ENCODE assay signal across 2 cellular contexts in the genomic region with DNA sequence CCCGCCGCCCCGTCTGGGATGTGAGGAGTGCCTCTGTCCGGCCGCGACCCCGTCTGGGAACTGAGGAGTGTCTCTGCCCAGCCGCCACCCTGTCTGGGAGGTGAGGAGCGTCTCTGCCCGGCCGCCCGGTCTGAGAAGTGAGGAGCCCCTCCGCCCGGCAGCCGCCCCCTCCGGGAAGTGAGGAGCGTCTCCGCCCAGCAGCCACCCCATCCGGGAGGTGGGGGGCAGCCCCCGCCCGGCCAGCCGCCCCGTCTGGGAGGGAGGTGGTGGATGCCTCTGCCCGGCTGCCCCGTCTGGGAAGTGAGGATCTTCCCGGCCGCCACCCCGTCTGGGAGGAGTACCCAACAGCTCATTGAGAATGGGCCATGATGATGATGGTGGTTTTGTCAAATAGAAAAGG.
TF ChIP-seq lines count a peak whose summit lies in the region.

No MANE protein-coding gene starts in this region.

TF ChIP-seq in HEK293, 187 proteins besides CTCF, POLR2A, EP300 and RAD21:
- TF ChIP-seq KLF1 (tag by site-specific recombination; IDR thresholded peaks at IDR 0.05): peak; percentile 99
TF ChIP-seq in HEK293: peak in this region for 1; not testable (repeated sequence) for 186.

TF ChIP-seq in HepG2, 621 proteins besides CTCF, POLR2A, EP300 and RAD21:
- TF ChIP-seq, protein P1, sequence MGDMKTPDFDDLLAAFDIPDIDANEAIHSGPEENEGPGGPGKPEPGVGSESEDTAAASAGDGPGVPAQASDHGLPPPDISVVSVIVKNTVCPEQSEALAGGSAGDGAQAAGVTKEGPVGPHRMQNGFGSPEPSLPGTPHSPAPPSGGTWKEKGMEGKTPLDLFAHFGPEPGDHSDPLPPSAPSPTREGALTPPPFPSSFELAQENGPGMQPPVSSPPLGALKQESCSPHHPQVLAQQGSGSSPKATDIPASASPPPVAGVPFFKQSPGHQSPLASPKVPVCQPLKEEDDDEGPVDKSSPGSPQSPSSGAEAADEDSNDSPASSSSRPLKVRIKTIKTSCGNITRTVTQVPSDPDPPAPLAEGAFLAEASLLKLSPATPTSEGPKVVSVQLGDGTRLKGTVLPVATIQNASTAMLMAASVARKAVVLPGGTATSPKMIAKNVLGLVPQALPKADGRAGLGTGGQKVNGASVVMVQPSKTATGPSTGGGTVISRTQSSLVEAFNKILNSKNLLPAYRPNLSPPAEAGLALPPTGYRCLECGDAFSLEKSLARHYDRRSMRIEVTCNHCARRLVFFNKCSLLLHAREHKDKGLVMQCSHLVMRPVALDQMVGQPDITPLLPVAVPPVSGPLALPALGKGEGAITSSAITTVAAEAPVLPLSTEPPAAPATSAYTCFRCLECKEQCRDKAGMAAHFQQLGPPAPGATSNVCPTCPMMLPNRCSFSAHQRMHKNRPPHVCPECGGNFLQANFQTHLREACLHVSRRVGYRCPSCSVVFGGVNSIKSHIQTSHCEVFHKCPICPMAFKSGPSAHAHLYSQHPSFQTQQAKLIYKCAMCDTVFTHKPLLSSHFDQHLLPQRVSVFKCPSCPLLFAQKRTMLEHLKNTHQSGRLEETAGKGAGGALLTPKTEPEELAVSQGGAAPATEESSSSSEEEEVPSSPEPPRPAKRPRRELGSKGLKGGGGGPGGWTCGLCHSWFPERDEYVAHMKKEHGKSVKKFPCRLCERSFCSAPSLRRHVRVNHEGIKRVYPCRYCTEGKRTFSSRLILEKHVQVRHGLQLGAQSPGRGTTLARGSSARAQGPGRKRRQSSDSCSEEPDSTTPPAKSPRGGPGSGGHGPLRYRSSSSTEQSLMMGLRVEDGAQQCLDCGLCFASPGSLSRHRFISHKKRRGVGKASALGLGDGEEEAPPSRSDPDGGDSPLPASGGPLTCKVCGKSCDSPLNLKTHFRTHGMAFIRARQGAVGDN (CRISPR knock-in tag; IDR thresholded peaks at IDR 0.05): peak; percentile 14; the same call in 1 of the 2 replicates
